Comparison of ENCODE assay signal across 27 cellular contexts in genomic region chr1:238985312-238985711, GRCh38.
"Had no signal": no experiment of that assay in that cellular context is flagged by ENCODE, and none has a peak within 500 bp of the region (broad histone marks: within the 10 kb centered on the region; RNA-seq: fewer than 3 reads in every experiment).

No MANE protein-coding gene starts in this region.

- DNase-seq: hypothalamus; immature natural killer cell; kidney; left colon; left ventricle myocardium inferior; midbrain; mucosa of descending colon; naive thymus-derived CD4-positive, alpha-beta T cell; pancreas; posterior cingulate gyrus; retina; right cardiac atrium; stimulated activated CD4-positive, alpha-beta T cell treated with anti-CD3 and anti-CD28 coated beads, Interleukin-12 subunit alpha, Interleukin-12 subunit beta, amount 100 ng/mL, for 4 hours; stimulated activated CD4-positive, alpha-beta T cell treated with anti-CD3 and anti-CD28 coated beads, Interleukin-15, amount 100 ng/mL, for 24 hours; stimulated activated CD4-positive, alpha-beta T cell treated with anti-CD3 and anti-CD28 coated beads, Interleukin-2, amount 100 ng/mL, for 24 hours; stimulated activated CD4-positive, alpha-beta T cell treated with anti-CD3 and anti-CD28 coated beads, Interleukin-4, amount 100 ng/mL, for 1 hour; stimulated activated naive CD4-positive, alpha-beta T cell; tibial artery; upper lobe of right lung had no signal

- H3K4me3 ChIP-seq: left ventricle myocardium inferior, lung, mucosa of descending colon, pancreas, prostate gland, skin epidermis, suprapubic skin, thoracic aorta, tibial artery, upper lobe of right lung had no signal

- H3K27ac ChIP-seq: left ventricle myocardium inferior, pancreas, prostate gland, skin epidermis, suprapubic skin, thoracic aorta, tibial artery, upper lobe of right lung had no signal

- H3K27ac Mint-ChIP-seq: immature natural killer cell; memory B cell; naive thymus-derived CD4-positive, alpha-beta T cell; natural killer cell treated with Interleukin-12 subunit alpha and Interleukin-12 subunit beta and Interleukin-15 and Interleukin-18, amount 100 ng/mL, for 72 hours; stimulated activated naive CD8-positive, alpha-beta T cell treated with anti-CD3 and anti-CD28 coated beads, Interleukin-15, Interleukin-2, amounts not matched to agents 100 ng/mL and 50 ng/mL, for 24 hours had no signal

- H3K4me3 Mint-ChIP-seq: immature natural killer cell; memory B cell; naive thymus-derived CD4-positive, alpha-beta T cell; natural killer cell treated with Interleukin-12 subunit alpha and Interleukin-12 subunit beta and Interleukin-15 and Interleukin-18, amount 100 ng/mL, for 72 hours; stimulated activated naive CD8-positive, alpha-beta T cell treated with anti-CD3 and anti-CD28 coated beads, Interleukin-15, Interleukin-2, amounts not matched to agents 100 ng/mL and 50 ng/mL, for 24 hours had no signal

- H3K9me3 Mint-ChIP-seq: natural killer cell treated with Interleukin-12 subunit alpha and Interleukin-12 subunit beta and Interleukin-15 and Interleukin-18, amount 100 ng/mL, for 72 hours had no signal

- H3K4me1 Mint-ChIP-seq: immature natural killer cell; memory B cell; naive thymus-derived CD4-positive, alpha-beta T cell had no signal

- H3K27me3 Mint-ChIP-seq: memory B cell; naive thymus-derived CD4-positive, alpha-beta T cell; natural killer cell treated with Interleukin-12 subunit alpha and Interleukin-12 subunit beta and Interleukin-15 and Interleukin-18, amount 100 ng/mL, for 72 hours; stimulated activated naive CD8-positive, alpha-beta T cell treated with anti-CD3 and anti-CD28 coated beads, Interleukin-15, Interleukin-2, amounts not matched to agents 100 ng/mL and 50 ng/mL, for 24 hours had no signal

- H3K36me3 Mint-ChIP-seq: immature natural killer cell; memory B cell; naive thymus-derived CD4-positive, alpha-beta T cell; natural killer cell treated with Interleukin-12 subunit alpha and Interleukin-12 subunit beta and Interleukin-15 and Interleukin-18, amount 100 ng/mL, for 72 hours had no signal
